Comparison of ENCODE assay signal across 24 cellular contexts in genomic region chr16:57115148-57115503, GRCh38. TPM values are rescaled to one million over a fixed set of nuclear protein-coding genes. Genes with fewer than 3 reads are reported as not detected.
DNase-seq lines count a peak whose midpoint lies in the region; ATAC-seq and TF ChIP-seq lines count a peak whose summit lies in the region.
"Had no signal": no experiment of that assay in that cellular context is flagged by ENCODE, and none has a peak within 500 bp of the region (broad histone marks: within the 10 kb centered on the region; RNA-seq: fewer than 3 reads in every experiment).

No MANE protein-coding gene starts in this region.

- H2BK20ac ChIP-seq in IMR-90 (ENCODE audit: low read depth, low read length), result no peak overlapping the region

- 10% methylated on average over 2 of the region's 10 CpGs; no CpG with 5 or more reads in 1 of the 2 experiments for WGBS in IMR-90 (ENCODE audit: extremely low coverage in 2 of 2, insufficient read length in 1 of 2), 2 experiments
- 77% methylated on average over 5 of the region's 10 CpGs for WGBS in hepatocyte (ENCODE audit: low lambda C conversion rate, missing lambda C conversion rate)
- 36% methylated on average over 3 of the region's 10 CpGs for WGBS in right lobe of liver (ENCODE audit: insufficient coverage, low coverage, low lambda C conversion rate, missing lambda C conversion rate)

- no peak overlapping the region for H2AK5ac ChIP-seq in IMR-90 (ENCODE audit: low read depth, low read length)

- H3K27me3 Mint-ChIP-seq in activated CD8-positive, alpha-beta memory T cell treated with anti-CD3 and anti-CD28 coated beads, Interleukin-2, amount 10 ng/mL, durations not matched to agents 7 days and 5 days, result no peaks in the 10 kb centered on the region
- H3K27me3 Mint-ChIP-seq: naive B cell had no signal

- H3K4me3 Mint-ChIP-seq in activated CD8-positive, alpha-beta memory T cell treated with anti-CD3 and anti-CD28 coated beads, Interleukin-2, amount 10 ng/mL, durations not matched to agents 7 days and 5 days, result no peak overlapping the region
- H3K4me3 Mint-ChIP-seq: activated naive CD4-positive, alpha-beta T cell treated with anti-CD3 and anti-CD28 coated beads, Interleukin-2, amount 10 ng/mL, durations not matched to agents 7 days and 5 days; activated T-cell treated with anti-CD3 and anti-CD28 coated beads, Interleukin-2, amount 50 U/mL, for 4 hours; memory B cell; naive B cell had no signal

- no peaks in the 10 kb centered on the region for H3K27me3 ChIP-seq in IMR-90 (ENCODE audit: control insufficient read depth, insufficient read depth, low read length)
- no peaks in the 10 kb centered on the region for H3K27me3 ChIP-seq in hepatocyte
- no peaks in the 10 kb centered on the region for H3K27me3 ChIP-seq in right lobe of liver
- H3K27me3 ChIP-seq: foreskin keratinocyte, Peyer's patch, tibial artery had no signal

- CTCF ChIA-PET in IMR-90 (lab: Yijun Ruan, JAX), result no interaction called here
- CTCF ChIA-PET in activated CD8-positive, alpha-beta memory T cell treated with anti-CD3 and anti-CD28 coated beads, Interleukin-2, amount 10 ng/mL, durations not matched to agents 7 days and 5 days (lab: Charles Lee), result interaction anchor here (1.6 to 1.7 kb wide), 2 partner anchors 14 to 22 kb away, joined by 3 to 5 read pairs; partner anchors contain the start of gene CPNE2

- TF ChIP-seq CTCF in IMR-90 (conservative IDR thresholded peaks at IDR 0.05; ENCODE audit: low read depth, low read length) (no peak), astrocyte of the spinal cord (IDR thresholded peaks at IDR 0.05; ENCODE audit: low read depth, low read length) (no peak), hepatocyte (IDR thresholded peaks at IDR 0.05; ENCODE audit: poor library complexity) (no peak), right lobe of liver (IDR thresholded peaks at IDR 0.05) (no peak)

- no peak overlapping the region for H3K14ac ChIP-seq in IMR-90 (replicated peaks; ENCODE audit: low read depth, low read length)

- H2AK9ac ChIP-seq in IMR-90 (replicated peaks; ENCODE audit: low read depth, low read length, poor library complexity), result no peak overlapping the region

- H4K5ac ChIP-seq in IMR-90 (ENCODE audit: low read depth, low read length), result no peak overlapping the region

- H3K4ac ChIP-seq in IMR-90 (ENCODE audit: low read depth, low read length), result no peak overlapping the region

- H4K20me1 ChIP-seq in IMR-90 (ENCODE audit: insufficient read depth, low read length) (no peaks in the 10 kb centered on the region), hepatocyte (ENCODE audit: insufficient read depth, poor library complexity, severe bottlenecking) (no peaks in the 10 kb centered on the region)

- no peaks in the 10 kb centered on the region for H3K36me3 Mint-ChIP-seq in activated CD8-positive, alpha-beta memory T cell treated with anti-CD3 and anti-CD28 coated beads, Interleukin-2, amount 10 ng/mL, durations not matched to agents 7 days and 5 days
- H3K36me3 Mint-ChIP-seq: activated naive CD4-positive, alpha-beta T cell treated with anti-CD3 and anti-CD28 coated beads, Interleukin-2, amount 10 ng/mL, durations not matched to agents 7 days and 5 days; memory B cell; naive B cell had no signal

- ATAC-seq in IMR-90 (ENCODE audit: low read depth), result peak; percentile 45
- ATAC-seq in activated CD8-positive, alpha-beta memory T cell treated with anti-CD3 and anti-CD28 coated beads, Interleukin-2, amount 10 ng/mL, durations not matched to agents 7 days and 5 days, result no peak
- no peak for ATAC-seq in right lobe of liver
- no peak for ATAC-seq in HG03342 (IDR thresholded peaks at IDR 0.05; ENCODE audit: unreplicated experiment)
- ATAC-seq: activated T-cell treated with anti-CD3 and anti-CD28 coated beads, Interleukin-2, amount 50 U/mL, for 4 hours; foreskin keratinocyte; GM12878 had no signal

- H3K4me2 ChIP-seq in IMR-90 (ENCODE audit: low read depth, low read length) (no peak overlapping the region), hepatocyte (no peak overlapping the region)
- H3K4me2 ChIP-seq: KMS-11 had no signal

- POLR2A ChIA-PET in IMR-90 (lab: Charles Lee; ENCODE audit: unreplicated experiment), result no interaction called here

- H3K79me2 ChIP-seq in hepatocyte, result no peaks in the 10 kb centered on the region

- H3K9ac ChIP-seq in IMR-90 (ENCODE audit: low read depth, low read length), result no peak overlapping the region
- H3K9ac ChIP-seq: KMS-11 had no signal

- no TSS peak for BruUV-seq in IMR-90 (replicated peaks; lab: Mats Ljungman, UMichigan)

- in situ Hi-C loops in IMR-90 (cut with MboI; ENCODE audit: low sequenced_read_pairs), result no loop called here
- in situ Hi-C loops in astrocyte of the spinal cord (cut with HindIII; ENCODE audit: low sequenced_read_pairs), result no loop called here

- H3K18ac ChIP-seq in IMR-90 (ENCODE audit: low read depth, low read length), result no peak overlapping the region

- H3K36me3 ChIP-seq in IMR-90 (ENCODE audit: control insufficient read depth, insufficient read depth, low read length) (no peaks in the 10 kb centered on the region; the same call in 1 of the 2 replicates), hepatocyte (replicated peaks; ENCODE audit: insufficient read depth, low read depth) (no peaks in the 10 kb centered on the region), right lobe of liver (no peaks in the 10 kb centered on the region)

- TF ChIP-seq RAD21 in IMR-90 (IDR thresholded peaks at IDR 0.05; ENCODE audit: low read length), result no peak

- H3K27ac Mint-ChIP-seq in activated CD8-positive, alpha-beta memory T cell treated with anti-CD3 and anti-CD28 coated beads, Interleukin-2, amount 10 ng/mL, durations not matched to agents 7 days and 5 days, result no peak overlapping the region
- H3K27ac Mint-ChIP-seq: activated naive CD4-positive, alpha-beta T cell treated with anti-CD3 and anti-CD28 coated beads, Interleukin-2, amount 10 ng/mL, durations not matched to agents 7 days and 5 days; memory B cell; naive B cell had no signal

- TF ChIP-seq POLR2A in IMR-90 (IDR thresholded peaks at IDR 0.05; ENCODE audit: low read depth, low read length) (no peak), right lobe of liver (IDR thresholded peaks at IDR 0.05) (no peak)

- no peak overlapping the region for H4K91ac ChIP-seq in IMR-90 (ENCODE audit: insufficient read depth, low read depth, low read length)

- peaks cover 1 to 13% of the 10 kb centered on the region in 2 experiments; a peak in 2 of 4 replicates for H3K79me1 ChIP-seq in IMR-90 (ENCODE audit: low read depth in 1 of 2, low read length in 2 of 2)

- H2AFZ ChIP-seq in IMR-90 (replicated peaks; ENCODE audit: low read length, poor library complexity) (peak overlapping the region; percentile 63), hepatocyte (no peak overlapping the region)

- no peak overlapping the region for H3K56ac ChIP-seq in IMR-90 (ENCODE audit: extremely low read depth, insufficient read depth, low read length)

- H4K8ac ChIP-seq in IMR-90 (ENCODE audit: low read depth in 2 of 2, low read length in 2 of 2), result no peak overlapping the region

- no peaks in the 10 kb centered on the region for H3K9me3 Mint-ChIP-seq in activated CD8-positive, alpha-beta memory T cell treated with anti-CD3 and anti-CD28 coated beads, Interleukin-2, amount 10 ng/mL, durations not matched to agents 7 days and 5 days (ENCODE audit: low read depth)
- H3K9me3 Mint-ChIP-seq: activated naive CD4-positive, alpha-beta T cell treated with anti-CD3 and anti-CD28 coated beads, Interleukin-2, amount 10 ng/mL, durations not matched to agents 7 days and 5 days; activated T-cell treated with anti-CD3 and anti-CD28 coated beads, Interleukin-2, amount 50 U/mL, for 4 hours; memory B cell; naive B cell had no signal

- peaks cover 16% of the 10 kb centered on the region; the same call in 1 of the 2 replicates for H3K9me1 ChIP-seq in IMR-90 (ENCODE audit: insufficient read depth, low read length)

- H3K4me1 ChIP-seq in IMR-90 (ENCODE audit: control insufficient read depth, insufficient read depth, low read length) (peaks cover 13% of the 10 kb centered on the region), hepatocyte (ENCODE audit: insufficient read depth) (no peaks in the 10 kb centered on the region), right lobe of liver (no peaks in the 10 kb centered on the region)
- H3K4me1 ChIP-seq: foreskin keratinocyte had no signal

- no peak overlapping the region for H2BK120ac ChIP-seq in IMR-90 (ENCODE audit: low read depth, low read length)

- no peaks in the 10 kb centered on the region for H3K9me2 ChIP-seq in hepatocyte (replicated peaks; ENCODE audit: insufficient read depth)

- H3K4me3 ChIP-seq in IMR-90 (ENCODE audit: insufficient read depth, low read depth, low read length) (no peak overlapping the region), astrocyte of the spinal cord (ENCODE audit: low read depth, low read length) (no peak overlapping the region), hepatocyte (no peak overlapping the region), skeletal muscle cell (ENCODE audit: low read depth, low read length) (no peak overlapping the region), right lobe of liver (no peak overlapping the region)
- H3K4me3 ChIP-seq: coronary artery, GM12878, Peyer's patch, skin epidermis, tibial artery had no signal

- dilution Hi-C loops in IMR-90 (cut with HindIII; ENCODE audit: low sequenced_read_pairs, unreplicated experiment), result no loop called here

- peak; percentile 26 for DNase-seq in IMR-90
- peak; percentile 43 for DNase-seq in astrocyte of the spinal cord (ENCODE audit: low read depth, low spot score)
- no peak for DNase-seq in hepatocyte (ENCODE audit: low spot score)
- peak; percentile 13 for DNase-seq in skeletal muscle cell (ENCODE audit: low read depth)
- no peak for DNase-seq in activated CD8-positive, alpha-beta memory T cell treated with anti-CD3 and anti-CD28 coated beads, Interleukin-2, amount 10 ng/mL, durations not matched to agents 7 days and 5 days
- no peak for DNase-seq in right lobe of liver
- no peak for DNase-seq in NCI-H1694 (lab: John Stamatoyannopoulos, UW)
- DNase-seq: activated CD4-positive, CD25-positive, alpha-beta regulatory T cell treated with anti-CD3 and anti-CD28 coated beads, Interleukin-2, amount 50 U/mL, for 72 hours; activated naive CD4-positive, alpha-beta T cell treated with anti-CD3 and anti-CD28 coated beads, Interleukin-2, amount 10 ng/mL, durations not matched to agents 7 days and 5 days; activated T-cell treated with anti-CD3 and anti-CD28 coated beads, Interleukin-2, amount 50 U/mL, for 4 hours; foreskin keratinocyte; naive B cell; NCI-H187 treated with DMSO at 0.1 percent for 48 hours; Peyer's patch; stimulated activated CD4-positive, alpha-beta T cell treated with anti-CD3 and anti-CD28 coated beads, Interleukin-2, amount 100 ng/mL, for 24 hours; stimulated activated naive CD4-positive, alpha-beta T cell; T1000 had no signal

- H2BK15ac ChIP-seq in IMR-90 (ENCODE audit: low read depth, low read length), result no peak overlapping the region

- H3K27ac ChIP-seq in IMR-90 (ENCODE audit: insufficient read depth, low read length), result no peak overlapping the region
- H3K27ac ChIP-seq in hepatocyte, result peak overlapping the region; percentile 64
- no peak overlapping the region for H3K27ac ChIP-seq in right lobe of liver
- H3K27ac ChIP-seq: coronary artery, foreskin keratinocyte, KMS-11, tibial artery had no signal

- H2BK5ac ChIP-seq in IMR-90 (ENCODE audit: low read depth, low read length, poor library complexity, severe bottlenecking), result no peak overlapping the region

- H3K9me3 ChIP-seq in IMR-90 (ENCODE audit: control insufficient read depth, insufficient read depth, low read length) (no peaks in the 10 kb centered on the region), hepatocyte (ENCODE audit: low read depth) (no peaks in the 10 kb centered on the region), right lobe of liver (no peaks in the 10 kb centered on the region)
- H3K9me3 ChIP-seq: Peyer's patch, tibial artery had no signal

- intact Hi-C loops in IMR-90 (cut with micrococcal nuclease), result no loop called here
- intact Hi-C loops in right lobe of liver (cut with DNase I), result no loop called here

- no peak overlapping the region for H3K23ac ChIP-seq in IMR-90 (ENCODE audit: low read depth, low read length)

- no peaks in the 10 kb centered on the region for H3K4me1 Mint-ChIP-seq in activated CD8-positive, alpha-beta memory T cell treated with anti-CD3 and anti-CD28 coated beads, Interleukin-2, amount 10 ng/mL, durations not matched to agents 7 days and 5 days
- H3K4me1 Mint-ChIP-seq: activated naive CD4-positive, alpha-beta T cell treated with anti-CD3 and anti-CD28 coated beads, Interleukin-2, amount 10 ng/mL, durations not matched to agents 7 days and 5 days had no signal

RNA-seq across cellular contexts. Expression of gene CPNE2, which starts 22.7 kb away (rescaled TPM):
- total RNA-seq in IMR-90 (2012; rRNA removed) (9.2 and 15.4 TPM in 2 replicates), hepatocyte (13.2 and 15.6 TPM in 2 replicates), right lobe of liver (10 to 100 TPM in 3 of 6 experiments, 1 to 10 TPM in 3; 4.0 to 10.9 (median 9.7) TPM)
- polyA plus RNA-seq in IMR-90 (2012; rRNA removed) (48.0 and 50.3 TPM in 2 replicates), hepatocyte (20.6 and 22.3 TPM in 2 replicates)
- polyA plus RNA-seq in IMR-90 (2012; cell fraction: cytosol; rRNA removed), result 23.4 and 53.6 TPM in 2 replicates
- polyA plus RNA-seq in IMR-90 (2012; cell fraction: nucleus; rRNA removed; ENCODE audit: low replicate concordance), result 22.4 and 40.8 TPM in 2 replicates
- total RNA-seq in activated CD8-positive, alpha-beta memory T cell treated with anti-CD3 and anti-CD28 coated beads, Interleukin-2, amount 10 ng/mL, durations not matched to agents 7 days and 5 days, result 1 to 10 TPM; 3.2 to 9.6 TPM

Comparison
In these comparisons a context has a peak if more than half of its experiments do, and no peak if none do; other contexts are left out.
1. DNase-seq: peak in IMR-90 (single experiment), astrocyte of the spinal cord (single experiment) and skeletal muscle cell (single experiment); none in hepatocyte (single experiment), activated CD8-positive, alpha-beta memory T cell treated with anti-CD3 and anti-CD28 coated beads, Interleukin-2, amount 10 ng/mL, durations not matched to agents 7 days and 5 days (single experiment), right lobe of liver (0 of 3) and NCI-H1694 (single experiment).